8 cellular contexts compared by ENCODE assay signal in genomic region chr6:159692303-159693127, GRCh38. TPM values are rescaled to one million over a fixed set of nuclear protein-coding genes. Genes with fewer than 3 reads are reported as not detected.
DNase-seq lines count a peak whose midpoint lies in the region; TF ChIP-seq lines count a peak whose summit lies in the region.

No MANE protein-coding gene starts in this region.

- BruUV-seq in MCF 10A (replicated peaks; lab: Mats Ljungman, UMichigan), result no TSS peak

- CTCF ChIA-PET in GM10248 (lab: Yijun Ruan, JAX) (interaction anchor here (1.4 to 2.4 kb wide), 5 partner anchors 10 to 160 kb away, joined by 3 to 11 read pairs (median 7); partner anchors contain the start of gene WTAP), MCF 10A (lab: Yijun Ruan, JAX) (interaction anchor here (0.9 to 4.1 kb wide), 13 partner anchors 11 to 161 kb away, joined by 3 to 44 read pairs (median 9); partner anchors contain the start of genes MRPL18 and WTAP)

- peak overlapping the region; percentile 77 for H3K4me3 Mint-ChIP-seq in MCF 10A (ENCODE audit: unreplicated experiment)

- H3K27me3 Mint-ChIP-seq in MCF 10A (ENCODE audit: insufficient read depth, unreplicated experiment), result no peaks in the 10 kb centered on the region

- H3K9me3 Mint-ChIP-seq in MCF 10A (ENCODE audit: unreplicated experiment), result no peaks in the 10 kb centered on the region

- no peaks in the 10 kb centered on the region for H3K9me3 ChIP-seq in HAP-1

- H3K36me3 Mint-ChIP-seq in MCF 10A (ENCODE audit: insufficient read depth, unreplicated experiment), result peaks cover 67% of the 10 kb centered on the region

- TF ChIP-seq CTCF in GM10248 (IDR thresholded peaks at IDR 0.05; ENCODE audit: control extremely low read depth, extremely low read depth, low read depth, missing control alignments) (no peak), MCF 10A (IDR thresholded peaks at IDR 0.05; ENCODE audit: unreplicated experiment) (no peak)

- peaks cover 10% of the 10 kb centered on the region for H3K36me3 ChIP-seq in HAP-1 (replicated peaks)

- POLR2A ChIA-PET in GM10248 (lab: Yijun Ruan, JAX) (interaction anchor here (0.7 to 1.1 kb wide), 4 partner anchors 9 to 241 kb away, joined by 3 to 5 read pairs (median 4); partner anchors contain the start of genes MRPL18 and TCP1), MCF 10A (lab: Yijun Ruan, JAX) (interaction anchor here (0.8 to 18.1 kb wide), 18 partner anchors 8 to 160 kb away, joined by 3 to 877 read pairs (median 4); partner anchors contain the start of genes MRPL18, TCP1 and WTAP)

- no peaks in the 10 kb centered on the region for H3K27me3 ChIP-seq in HAP-1 (ENCODE audit: low read depth)

- intact Hi-C loops in MCF 10A (cut with micrococcal nuclease), result loop anchor here (10.0 kb wide), 1 partner anchor 762 kb away; no protein-coding TSS in a partner anchor

- peak overlapping the region; percentile 67 for H3K4me3 ChIP-seq in HAP-1

- peaks cover 10% of the 10 kb centered on the region for H3K4me1 ChIP-seq in HAP-1

- H3K27ac Mint-ChIP-seq in MCF 10A (ENCODE audit: low read depth, unreplicated experiment), result peak overlapping the region; percentile 97

- peaks cover 35% of the 10 kb centered on the region for H3K4me1 Mint-ChIP-seq in MCF 10A (ENCODE audit: insufficient read depth, unreplicated experiment)

- DNase-seq in GM10248 (ENCODE audit: extremely low spot score) (peak; percentile 67), HAP-1 (ENCODE audit: low spot score in 2 of 2) (peak in 1 of 2 experiments; percentile 64), M059J (ENCODE audit: low read depth) (peak; percentile 62), UCSD-AML1 (lab: John Stamatoyannopoulos, UW; ENCODE audit: unreplicated experiment) (peak; percentile 66), MCF 10A (ENCODE audit: unreplicated experiment) (peak; percentile 51), iris pigment epithelial cell (ENCODE audit: low read depth) (peak; percentile 74), NCI-H1930 (lab: John Stamatoyannopoulos, UW) (no peak)
- peak; percentile 41 to 43 for DNase-seq in stimulated activated CD4-positive, alpha-beta T cell treated with anti-CD3 and anti-CD28 coated beads, Interleukin-12 subunit alpha, Interleukin-12 subunit beta, amount 100 ng/mL, for 24 hours (ENCODE audit: low read depth in 2 of 2)

- in situ Hi-C loops in HAP-1 (cut with MboI; ENCODE audit: low sequenced_read_pairs), result no loop called here

RNA-seq across cellular contexts. Expression of gene SOD2, which starts 0.5 kb away (rescaled TPM):
- total RNA-seq in M059J (2014; rRNA removed; shearing (Covaris generic)), result 73.2 and 108 TPM in 2 replicates
- 424 and 600 TPM in 2 replicates for total RNA-seq in MCF 10A (2022)

RNA-seq across cellular contexts. Expression of gene WTAP, which starts 34.8 kb away (rescaled TPM):
- 79.6 and 106 TPM in 2 replicates for total RNA-seq in M059J (2014; rRNA removed; shearing (Covaris generic))
- 116 and 142 TPM in 2 replicates for total RNA-seq in MCF 10A (2022)

Comparison
In these comparisons a context has a peak if more than half of its experiments do, and no peak if none do; other contexts are left out.
1. DNase-seq: peak in GM10248 (single experiment), M059J (single experiment), UCSD-AML1 (single experiment), MCF 10A (single experiment), iris pigment epithelial cell (single experiment) and stimulated activated CD4-positive, alpha-beta T cell treated with anti-CD3 and anti-CD28 coated beads, Interleukin-12 subunit alpha, Interleukin-12 subunit beta, amount 100 ng/mL, for 24 hours (2 of 2); none in NCI-H1930 (0 of 2).